Comparison of ENCODE assay signal across 8 cellular contexts in genomic region chrX:19343085-19343461, GRCh38. TPM values are rescaled to one million over a fixed set of nuclear protein-coding genes. Genes with fewer than 3 reads are reported as not detected.
DNase-seq lines count a peak whose midpoint lies in the region; ATAC-seq and TF ChIP-seq lines count a peak whose summit lies in the region.

No MANE protein-coding gene starts in this region.

- H3K27ac ChIP-seq in SJSA1: no peak overlapping the region
- peak overlapping the region; percentile 84 to 94 (median 93) for H3K27ac ChIP-seq in gastrocnemius medialis

- H3K36me3 ChIP-seq in SJSA1 (no peaks in the 10 kb centered on the region; the same call in 1 of the 2 replicates), gastrocnemius medialis (no peaks in the 10 kb centered on the region)

- ATAC-seq in GM19351 (IDR thresholded peaks at IDR 0.05; ENCODE audit: unreplicated experiment): peak; percentile 4
- ATAC-seq in gastrocnemius medialis: no peak

- no peaks in the 10 kb centered on the region for H3K9me3 ChIP-seq in SJSA1 (replicated peaks)
- H3K9me3 ChIP-seq in gastrocnemius medialis: no peaks in the 10 kb centered on the region

- in situ Hi-C loops in gastrocnemius medialis (cut with MboI; ENCODE audit: low sequenced_read_pairs in 4 of 4): loop anchor here in 3 of 4 donors (25.0 kb wide), 4 partner anchors 356 to 956 kb away; partner anchors contain the start of gene PHKA2 (in 2 of the 3)

- H3K4me1 ChIP-seq in SJSA1 (replicated peaks) (0 out of 2 replicates have a peak, but pooled peaks cover 3% of the 10 kb centered on the region), gastrocnemius medialis (peaks cover 10 to 14% of the 10 kb centered on the region in 2 donors)

- H3K27me3 ChIP-seq in SJSA1 (replicated peaks) (no peaks in the 10 kb centered on the region), gastrocnemius medialis (no peaks in the 10 kb centered on the region)

- DNase-seq in SJSA1 (ENCODE audit: low read depth in 1 of 2, low spot score in 2 of 2) (no peak), fibroblast of mammary gland (ENCODE audit: low read depth) (no peak), gastrocnemius medialis (no peak), NCI-H1092 treated with DMSO at 0.1 percent for 48 hours (lab: John Stamatoyannopoulos, UW) (no peak), dedifferentiated amniotic fluid mesenchymal stem cell (ENCODE audit: extremely low spot score) (no peak), SKM-1 (lab: John Stamatoyannopoulos, UW; ENCODE audit: unreplicated experiment) (no peak)
- DNase-seq in activated effector memory CD4-positive, alpha-beta T cell treated with Interleukin-2 at 50 U/mL for 16 hours: no peak

- TF ChIP-seq CTCF in fibroblast of mammary gland (conservative IDR thresholded peaks at IDR 0.05; ENCODE audit: control insufficient read depth, insufficient read depth, low read depth, low read length) (no peak), gastrocnemius medialis (IDR thresholded peaks at IDR 0.05 in 4 of 5, conservative IDR thresholded peaks at IDR 0.05 in 1 of 5) (no peak)

- TF ChIP-seq POLR2A in gastrocnemius medialis (IDR thresholded peaks at IDR 0.05): no peak

- intact Hi-C loops in gastrocnemius medialis (cut with DNase I; ENCODE audit: low total_unique reads): loop anchor here (2.0 to 10.0 kb wide), 4 partner anchors 358 to 1608 kb away; partner anchors contain the start of genes PHKA2, RS1 and SCML1

- H3K4me3 ChIP-seq in SJSA1 (peak overlapping the region; percentile 70), fibroblast of mammary gland (ENCODE audit: control insufficient read depth, low read depth, low read length) (peak overlapping the region; percentile 28), gastrocnemius medialis (peak overlapping the region; percentile 47 to 79 (median 52))

RNA-seq across cellular contexts. Expression of gene PDHA1, which starts 0.7 kb away (rescaled TPM):
- 107 and 282 TPM in 2 replicates for total RNA-seq in SJSA1 (2014; rRNA removed; shearing (Covaris generic))
- 100 to 1,000 TPM; 143 to 238 (median 203) TPM for total RNA-seq in gastrocnemius medialis
